17 cellular contexts compared by ENCODE assay signal in genomic region chr16:55144656-55145055, GRCh38.
DNase-seq lines count a peak whose midpoint lies in the region; ATAC-seq and TF ChIP-seq lines count a peak whose summit lies in the region.
"Had no signal": no experiment of that assay in that cellular context is flagged by ENCODE, and none has a peak within 500 bp of the region (broad histone marks: within the 10 kb centered on the region; RNA-seq: fewer than 3 reads in every experiment).

No MANE protein-coding gene starts in this region.

- intact Hi-C loops in activated CD4-positive, alpha-beta memory T cell treated with anti-CD3 and anti-CD28 coated beads for 36 hours (cut with micrococcal nuclease): no loop called here

- no peak overlapping the region for H3K4me3 ChIP-seq in endodermal cell (ENCODE audit: low read length)
- H3K4me3 ChIP-seq: GM23248 had no signal

- DNase-seq in AG08395 (ENCODE audit: low spot score) (peak; percentile 36), COLO829 (ENCODE audit: low spot score) (peak; percentile 4), RPMI7951 (ENCODE audit: low read depth) (peak; percentile 76), foreskin melanocyte (peak; percentile 76), endodermal cell (no peak), NCI-H187 (lab: John Stamatoyannopoulos, UW) (no peak)
- no peak for DNase-seq in activated CD4-positive, alpha-beta memory T cell treated with anti-CD3 and anti-CD28 coated beads for 36 hours
- DNase-seq: ACHN; BE2C; Caco-2; CD8-positive, alpha-beta T cell; DMS53; GM23248; H7 had no signal

- H3K9me3 ChIP-seq in endodermal cell (ENCODE audit: control insufficient read depth, low read length): no peaks in the 10 kb centered on the region
- H3K9me3 ChIP-seq: BE2C, Caco-2 had no signal

- POLR2A ChIA-PET in activated CD4-positive, alpha-beta memory T cell treated with anti-CD3 and anti-CD28 coated beads for 36 hours (lab: Charles Lee): interaction anchor here (0.6 kb wide), 1 partner anchor 206 kb away, joined by 4 read pairs; no protein-coding TSS in a partner anchor

- no peaks in the 10 kb centered on the region for H3K4me1 Mint-ChIP-seq in activated CD4-positive, alpha-beta memory T cell treated with anti-CD3 and anti-CD28 coated beads for 36 hours (ENCODE audit: low read depth)
- H3K4me1 Mint-ChIP-seq in endodermal cell: no peaks in the 10 kb centered on the region
- H3K4me1 Mint-ChIP-seq: CD14-positive monocyte had no signal

- no peaks in the 10 kb centered on the region for H3K4me1 ChIP-seq in endodermal cell (ENCODE audit: control insufficient read depth, insufficient read depth, low read length)
- H3K4me1 ChIP-seq: BE2C, Caco-2 had no signal

- H3K4me3 Mint-ChIP-seq in activated CD4-positive, alpha-beta memory T cell treated with anti-CD3 and anti-CD28 coated beads for 36 hours: no peak overlapping the region
- no peak overlapping the region for H3K4me3 Mint-ChIP-seq in endodermal cell
- H3K4me3 Mint-ChIP-seq: CD14-positive monocyte; CD8-positive, alpha-beta T cell had no signal

- no peaks in the 10 kb centered on the region for H3K36me3 Mint-ChIP-seq in activated CD4-positive, alpha-beta memory T cell treated with anti-CD3 and anti-CD28 coated beads for 36 hours
- no peaks in the 10 kb centered on the region for H3K36me3 Mint-ChIP-seq in endodermal cell (ENCODE audit: low read depth)
- H3K36me3 Mint-ChIP-seq: CD14-positive monocyte; CD8-positive, alpha-beta T cell had no signal

- no peak overlapping the region for H3K27ac ChIP-seq in endodermal cell (ENCODE audit: low read depth, low read length)
- H3K27ac ChIP-seq: GM23248, HL-60 had no signal

- no peaks in the 10 kb centered on the region for H3K36me3 ChIP-seq in endodermal cell (ENCODE audit: control insufficient read depth, insufficient read depth, low read length)
- H3K36me3 ChIP-seq: BE2C had no signal

- no peaks in the 10 kb centered on the region for H3K9me3 Mint-ChIP-seq in activated CD4-positive, alpha-beta memory T cell treated with anti-CD3 and anti-CD28 coated beads for 36 hours
- peaks cover 1% of the 10 kb centered on the region for H3K9me3 Mint-ChIP-seq in endodermal cell
- H3K9me3 Mint-ChIP-seq: CD8-positive, alpha-beta T cell had no signal

- H3K27me3 Mint-ChIP-seq in activated CD4-positive, alpha-beta memory T cell treated with anti-CD3 and anti-CD28 coated beads for 36 hours: no peaks in the 10 kb centered on the region
- peaks cover 11% of the 10 kb centered on the region for H3K27me3 Mint-ChIP-seq in endodermal cell (ENCODE audit: insufficient read depth)

- no peak overlapping the region for H3K9ac ChIP-seq in endodermal cell (ENCODE audit: extremely low read depth, low read length, poor library complexity, severe bottlenecking)
- H3K9ac ChIP-seq: GM23248 had no signal

- H3K27ac Mint-ChIP-seq in activated CD4-positive, alpha-beta memory T cell treated with anti-CD3 and anti-CD28 coated beads for 36 hours: no peak overlapping the region
- no peak overlapping the region for H3K27ac Mint-ChIP-seq in endodermal cell
- H3K27ac Mint-ChIP-seq: CD14-positive monocyte; CD8-positive, alpha-beta T cell had no signal

- no peak for TF ChIP-seq CTCF in endodermal cell (conservative IDR thresholded peaks at IDR 0.05)

- no peak for ATAC-seq in GM19455 (IDR thresholded peaks at IDR 0.05; ENCODE audit: unreplicated experiment)
- ATAC-seq: CD8-positive, alpha-beta T cell had no signal

- CTCF ChIA-PET in activated CD4-positive, alpha-beta memory T cell treated with anti-CD3 and anti-CD28 coated beads for 36 hours (lab: Charles Lee): no interaction called here

- 91 to 94% methylated on average over 2 to 3 of the region's 3 CpGs for WGBS in endodermal cell (ENCODE audit: insufficient coverage in 1 of 2, insufficient read length in 1 of 2), 2 experiments

- no peaks in the 10 kb centered on the region for H3K27me3 ChIP-seq in endodermal cell (ENCODE audit: control insufficient read depth, insufficient read depth, low read length, poor library complexity, severe bottlenecking)
- H3K27me3 ChIP-seq: BE2C had no signal

Comparison
In these comparisons a context has a peak if more than half of its experiments do, and no peak if none do; other contexts are left out.
1. DNase-seq: peak in AG08395 (single experiment), COLO829 (single experiment), RPMI7951 (single experiment) and foreskin melanocyte (single experiment); none in activated CD4-positive, alpha-beta memory T cell treated with anti-CD3 and anti-CD28 coated beads for 36 hours (single experiment), endodermal cell (single experiment) and NCI-H187 (0 of 2).